Comparison of ENCODE assay signal across 8 cellular contexts in genomic region chr4:82201805-82202636, GRCh38.
DNase-seq lines count a peak whose midpoint lies in the region; ATAC-seq and TF ChIP-seq lines count a peak whose summit lies in the region.

No MANE protein-coding gene starts in this region.

- H3K27me3 ChIP-seq in Peyer's patch, result no peaks in the 10 kb centered on the region

- H3K4me3 ChIP-seq in Peyer's patch, result no peak overlapping the region

- H3K36me3 ChIP-seq in Peyer's patch, result no peaks in the 10 kb centered on the region

- H3K4me3 Mint-ChIP-seq in T-helper 2 cell treated with Interferon-gamma antibody and Interleukin-4, amounts not matched to agents 5 μg/mL and 100 μg/mL, for 36 hours, result no peak overlapping the region
- H3K4me3 Mint-ChIP-seq in activated naive CD8-positive, alpha-beta T cell treated with anti-CD3 and anti-CD28 coated beads, Interleukin-2, amount 50 U/mL, for 24 hours, result no peak overlapping the region

- peaks cover 4% of the 10 kb centered on the region for H3K4me1 Mint-ChIP-seq in T-helper 2 cell treated with Interferon-gamma antibody and Interleukin-4, amounts not matched to agents 5 μg/mL and 100 μg/mL, for 36 hours (ENCODE audit: low read depth)
- H3K4me1 Mint-ChIP-seq in activated naive CD8-positive, alpha-beta T cell treated with anti-CD3 and anti-CD28 coated beads, Interleukin-2, amount 50 U/mL, for 24 hours, result peaks cover 2% of the 10 kb centered on the region

- no peaks in the 10 kb centered on the region for H3K9me3 Mint-ChIP-seq in T-helper 2 cell treated with Interferon-gamma antibody and Interleukin-4, amounts not matched to agents 5 μg/mL and 100 μg/mL, for 36 hours
- no peaks in the 10 kb centered on the region for H3K9me3 Mint-ChIP-seq in activated naive CD8-positive, alpha-beta T cell treated with anti-CD3 and anti-CD28 coated beads, Interleukin-2, amount 50 U/mL, for 24 hours

- no peak overlapping the region for H3K27ac ChIP-seq in Peyer's patch

- no peak for ATAC-seq in activated naive CD8-positive, alpha-beta T cell treated with anti-CD3 and anti-CD28 coated beads, Interleukin-2, amount 50 U/mL, for 24 hours
- no peak for ATAC-seq in HG03108 (IDR thresholded peaks at IDR 0.05; ENCODE audit: unreplicated experiment)

- H3K9me3 ChIP-seq in Peyer's patch, result no peaks in the 10 kb centered on the region

- DNase-seq in T-helper 2 cell (peak in 4 of 5 experiments; percentile 6 to 40 (median 16)), Kasumi-1 (lab: John Stamatoyannopoulos, UW) (peak; percentile 69 to 81), Peyer's patch (peak in 2 of 3 donors; percentile 47 to 79), islet precursor cell (peak; percentile 76)
- no peak for DNase-seq in T-helper 2 cell treated with Interferon-gamma antibody and Interleukin-4, amounts not matched to agents 5 μg/mL and 100 μg/mL, for 36 hours (ENCODE audit: low spot score)
- DNase-seq in activated naive CD8-positive, alpha-beta T cell treated with anti-CD3 and anti-CD28 coated beads, Interleukin-2, amount 50 U/mL, for 24 hours, result peak; percentile 61
- peak; percentile 8 for DNase-seq in stimulated activated CD8-positive, alpha-beta memory T cell treated with anti-CD3 and anti-CD28 coated beads, Interleukin-15, amount 100 ng/mL, for 1 hour (ENCODE audit: low read depth)

- H3K36me3 Mint-ChIP-seq in T-helper 2 cell treated with Interferon-gamma antibody and Interleukin-4, amounts not matched to agents 5 μg/mL and 100 μg/mL, for 36 hours (ENCODE audit: low read depth), result no peaks in the 10 kb centered on the region
- H3K36me3 Mint-ChIP-seq in activated naive CD8-positive, alpha-beta T cell treated with anti-CD3 and anti-CD28 coated beads, Interleukin-2, amount 50 U/mL, for 24 hours (ENCODE audit: low read depth), result no peaks in the 10 kb centered on the region

- H3K27ac Mint-ChIP-seq in T-helper 2 cell treated with Interferon-gamma antibody and Interleukin-4, amounts not matched to agents 5 μg/mL and 100 μg/mL, for 36 hours, result no peak overlapping the region
- H3K27ac Mint-ChIP-seq in activated naive CD8-positive, alpha-beta T cell treated with anti-CD3 and anti-CD28 coated beads, Interleukin-2, amount 50 U/mL, for 24 hours, result no peak overlapping the region

- no peaks in the 10 kb centered on the region for H3K4me1 ChIP-seq in Peyer's patch

- TF ChIP-seq CTCF in Peyer's patch (IDR thresholded peaks at IDR 0.05), result peak; percentile 10 to 83 (median 64)

- H3K27me3 Mint-ChIP-seq in T-helper 2 cell treated with Interferon-gamma antibody and Interleukin-4, amounts not matched to agents 5 μg/mL and 100 μg/mL, for 36 hours (ENCODE audit: low read depth), result peaks cover 22% of the 10 kb centered on the region
- H3K27me3 Mint-ChIP-seq in activated naive CD8-positive, alpha-beta T cell treated with anti-CD3 and anti-CD28 coated beads, Interleukin-2, amount 50 U/mL, for 24 hours, result peaks cover 2% of the 10 kb centered on the region

- no peak for TF ChIP-seq POLR2A in Peyer's patch (IDR thresholded peaks at IDR 0.05)
